In genomic region chr15:89112341-89112971, GRCh38 we compare ENCODE assay signal across 8 cellular contexts. TPM values are rescaled to one million over a fixed set of nuclear protein-coding genes. Genes with fewer than 3 reads are reported as not detected.
DNase-seq lines count a peak whose midpoint lies in the region; ATAC-seq and TF ChIP-seq lines count a peak whose summit lies in the region.

No MANE protein-coding gene starts in this region.

- ATAC-seq in GM19328 (IDR thresholded peaks at IDR 0.05; ENCODE audit: unreplicated experiment) (peak; percentile 60), HG03354 (IDR thresholded peaks at IDR 0.05; ENCODE audit: poor library complexity, severe bottlenecking, unreplicated experiment) (peak; percentile 95), natural killer cell (peak; percentile 70 to 83 (median 75))

- H3K27me3 ChIP-seq in BLaER1 treated with 17β-estradiol and CSF1 and Interleukin-3, amounts not matched to agents 10 nM and 100 nM = no peaks in the 10 kb centered on the region
- H3K27me3 ChIP-seq in brain microvascular endothelial cell (replicated peaks) = no peaks in the 10 kb centered on the region

- peaks cover 30 to 55% (median 42%) of the 10 kb centered on the region in 11 experiments for H3K36me3 ChIP-seq in BLaER1 treated with 17β-estradiol and CSF1 and Interleukin-3, amounts not matched to agents 10 nM and 100 nM
- H3K36me3 ChIP-seq in brain microvascular endothelial cell (replicated peaks) = no peaks in the 10 kb centered on the region

- in situ Hi-C loops in brain microvascular endothelial cell (cut with HindIII; ENCODE audit: low pct_ligation_motif_present, low sequenced_read_pairs) = no loop called here

- no peak overlapping the region for H3K9ac ChIP-seq in BLaER1 treated with 17β-estradiol and CSF1 and Interleukin-3, amounts not matched to agents 10 nM and 100 nM

- H3K9me3 Mint-ChIP-seq in natural killer cell = no peaks in the 10 kb centered on the region
- no peaks in the 10 kb centered on the region for H3K9me3 Mint-ChIP-seq in activated T-helper 2 cell treated with anti-CD3 and anti-CD28 coated beads, Interferon-gamma antibody, Interleukin-2, Interleukin-4, amounts not matched to agents 10 μg/mL and 5 μg/mL and 100 μg/mL, durations not matched to agents 14 hours and 24 hours and 36 hours

- H3K4me3 ChIP-seq in BLaER1 treated with 17β-estradiol and CSF1 and Interleukin-3, amounts not matched to agents 10 nM and 100 nM = no peak overlapping the region
- no peak overlapping the region for H3K4me3 ChIP-seq in brain microvascular endothelial cell (ENCODE audit: low read depth, low read length)

- peaks cover 7 to 14% (median 9%) of the 10 kb centered on the region in 10 experiments; a peak in 17 of 20 replicates for H3K4me1 ChIP-seq in BLaER1 treated with 17β-estradiol and CSF1 and Interleukin-3, amounts not matched to agents 10 nM and 100 nM

- H3K27ac Mint-ChIP-seq in natural killer cell = peak overlapping the region; percentile 81 to 85
- no peak overlapping the region for H3K27ac Mint-ChIP-seq in activated T-helper 2 cell treated with anti-CD3 and anti-CD28 coated beads, Interferon-gamma antibody, Interleukin-2, Interleukin-4, amounts not matched to agents 10 μg/mL and 5 μg/mL and 100 μg/mL, durations not matched to agents 14 hours and 24 hours and 36 hours

- peaks cover 0 to 21% (median 9%) of the 10 kb centered on the region in 11 experiments; a peak in 8 of 22 replicates for H4K20me1 ChIP-seq in BLaER1 treated with 17β-estradiol and CSF1 and Interleukin-3, amounts not matched to agents 10 nM and 100 nM

- H3K4me3 Mint-ChIP-seq in natural killer cell = peak overlapping the region; percentile 29
- H3K4me3 Mint-ChIP-seq in activated T-helper 2 cell treated with anti-CD3 and anti-CD28 coated beads, Interferon-gamma antibody, Interleukin-2, Interleukin-4, amounts not matched to agents 10 μg/mL and 5 μg/mL and 100 μg/mL, durations not matched to agents 14 hours and 24 hours and 36 hours (ENCODE audit: low read depth) = no peak overlapping the region

- DNase-seq in brain microvascular endothelial cell (no peak), natural killer cell (no peak), amniotic stem cell (lab: John Stamatoyannopoulos, UW) (no peak), NCI-H345 (lab: John Stamatoyannopoulos, UW) (no peak)
- no peak for DNase-seq in activated T-helper 2 cell treated with anti-CD3 and anti-CD28 coated beads, Interferon-gamma antibody, Interleukin-2, Interleukin-4, amounts not matched to agents 10 μg/mL and 5 μg/mL and 100 μg/mL, durations not matched to agents 14 hours and 24 hours and 36 hours (ENCODE audit: low spot score)

- H3K27me3 Mint-ChIP-seq in natural killer cell (ENCODE audit: low read depth in 2 of 2) = no peaks in the 10 kb centered on the region
- H3K27me3 Mint-ChIP-seq in activated T-helper 2 cell treated with anti-CD3 and anti-CD28 coated beads, Interferon-gamma antibody, Interleukin-2, Interleukin-4, amounts not matched to agents 10 μg/mL and 5 μg/mL and 100 μg/mL, durations not matched to agents 14 hours and 24 hours and 36 hours (ENCODE audit: low read depth) = no peaks in the 10 kb centered on the region

- H3K36me3 Mint-ChIP-seq in natural killer cell = peaks cover 16% of the 10 kb centered on the region
- H3K36me3 Mint-ChIP-seq in activated T-helper 2 cell treated with anti-CD3 and anti-CD28 coated beads, Interferon-gamma antibody, Interleukin-2, Interleukin-4, amounts not matched to agents 10 μg/mL and 5 μg/mL and 100 μg/mL, durations not matched to agents 14 hours and 24 hours and 36 hours (ENCODE audit: low read depth) = peaks cover 40% of the 10 kb centered on the region

- peak overlapping the region in 9 of 11 experiments; percentile 2 to 41 (median 24); a peak in 14 of 22 replicates for H3K4me2 ChIP-seq in BLaER1 treated with 17β-estradiol and CSF1 and Interleukin-3, amounts not matched to agents 10 nM and 100 nM

- intact Hi-C loops in natural killer cell (cut with micrococcal nuclease) = loop anchor here (2.0 kb wide), 1 partner anchor 22 kb away; no protein-coding TSS in a partner anchor
- intact Hi-C loops in activated T-helper 2 cell treated with anti-CD3 and anti-CD28 coated beads, Interferon-gamma antibody, Interleukin-2, Interleukin-4, amounts not matched to agents 10 μg/mL and 5 μg/mL and 100 μg/mL, durations not matched to agents 14 hours and 24 hours and 36 hours (cut with micrococcal nuclease) = no loop called here

- peaks cover 66 to 68% of the 10 kb centered on the region in 2 donors for H3K4me1 Mint-ChIP-seq in natural killer cell
- H3K4me1 Mint-ChIP-seq in activated T-helper 2 cell treated with anti-CD3 and anti-CD28 coated beads, Interferon-gamma antibody, Interleukin-2, Interleukin-4, amounts not matched to agents 10 μg/mL and 5 μg/mL and 100 μg/mL, durations not matched to agents 14 hours and 24 hours and 36 hours (ENCODE audit: low read depth) = peaks cover 20% of the 10 kb centered on the region

- TF ChIP-seq CTCF in brain microvascular endothelial cell (IDR thresholded peaks at IDR 0.05; ENCODE audit: low read depth, low read length, missing control alignments) (no peak), natural killer cell (IDR thresholded peaks at IDR 0.05) (no peak)

- no peaks in the 10 kb centered on the region for H3K9me3 ChIP-seq in BLaER1 treated with 17β-estradiol and CSF1 and Interleukin-3, amounts not matched to agents 10 nM and 100 nM (replicated peaks in 1 of 11)

- no peak overlapping the region for H3K27ac ChIP-seq in BLaER1 treated with 17β-estradiol and CSF1 and Interleukin-3, amounts not matched to agents 10 nM and 100 nM
- H3K27ac ChIP-seq in brain microvascular endothelial cell = peak overlapping the region; percentile 14

RNA-seq across cellular contexts. Expression of gene ABHD2, which starts 24.2 kb away (rescaled TPM):
- total RNA-seq in natural killer cell = 100 to 1,000 TPM; 187 to 236 (median 191) TPM
- total RNA-seq in activated T-helper 2 cell treated with anti-CD3 and anti-CD28 coated beads, Interferon-gamma antibody, Interleukin-2, Interleukin-4, amounts not matched to agents 10 μg/mL and 5 μg/mL and 100 μg/mL, durations not matched to agents 14 hours and 24 hours and 36 hours = 57.2 and 59.3 TPM in 2 replicates
